9 cellular contexts compared by ENCODE assay signal in genomic region chr22:39252461-39253391, GRCh38. TPM values are rescaled to one million over a fixed set of nuclear protein-coding genes. Genes with fewer than 3 reads are reported as not detected.
DNase-seq lines count a peak whose midpoint lies in the region; ATAC-seq and TF ChIP-seq lines count a peak whose summit lies in the region.
"Had no signal": no experiment of that assay in that cellular context is flagged by ENCODE, and none has a peak within 500 bp of the region (broad histone marks: within the 10 kb centered on the region; RNA-seq: fewer than 3 reads in every experiment).

No MANE protein-coding gene starts in this region.

- H3K4me1 ChIP-seq in heart right ventricle (peaks cover 27 to 59% (median 42%) of the 10 kb centered on the region in 9 donors), right cardiac atrium (ENCODE audit: control insufficient read depth, insufficient read depth, low read length) (peaks cover 18% of the 10 kb centered on the region), thyroid gland (peaks cover 9 to 38% of the 10 kb centered on the region in 2 donors)

- no peaks in the 10 kb centered on the region for H3K36me3 ChIP-seq in heart right ventricle
- H3K36me3 ChIP-seq in thyroid gland: no peaks in the 10 kb centered on the region

- no peak for TF ChIP-seq POLR2A in thyroid gland (IDR thresholded peaks at IDR 0.05)

- TF ChIP-seq CTCF in heart right ventricle (IDR thresholded peaks at IDR 0.05): no peak
- no peak for TF ChIP-seq CTCF in thyroid gland (IDR thresholded peaks at IDR 0.05)

- peaks cover 29% of the 10 kb centered on the region for H3K27me3 Mint-ChIP-seq in activated CD4-positive, alpha-beta memory T cell treated with anti-CD3 and anti-CD28 coated beads, Interleukin-2, amount 10 ng/mL, durations not matched to agents 7 days and 5 days

- H3K36me3 Mint-ChIP-seq in activated CD4-positive, alpha-beta memory T cell treated with anti-CD3 and anti-CD28 coated beads, Interleukin-2, amount 10 ng/mL, durations not matched to agents 7 days and 5 days (ENCODE audit: low read depth): no peaks in the 10 kb centered on the region

- intact Hi-C loops in heart right ventricle (cut with DNase I) (no loop called here), Right ventricle myocardium superior (cut with DNase I) (no loop called here), right cardiac atrium (cut with DNase I) (no loop called here), thyroid gland (cut with DNase I) (no loop called here)

- H3K9me3 ChIP-seq in heart right ventricle (no peaks in the 10 kb centered on the region), right cardiac atrium (ENCODE audit: control insufficient read depth, low read length) (no peaks in the 10 kb centered on the region), thyroid gland (no peaks in the 10 kb centered on the region)

- 25 to 27% methylated on average over 21 of the region's 21 CpGs for WGBS in heart right ventricle, 2 donors
- 27% methylated on average over 21 of the region's 21 CpGs for WGBS in right cardiac atrium
- WGBS in thyroid gland, 2 donors: 24 to 30% methylated on average over 15 to 21 of the region's 21 CpGs

- no peaks in the 10 kb centered on the region for H3K9me3 Mint-ChIP-seq in activated CD4-positive, alpha-beta memory T cell treated with anti-CD3 and anti-CD28 coated beads, Interleukin-2, amount 10 ng/mL, durations not matched to agents 7 days and 5 days
- H3K9me3 Mint-ChIP-seq: nephron had no signal

- ATAC-seq in heart right ventricle: no peak
- ATAC-seq in Right ventricle myocardium superior (ENCODE audit: poor library complexity): no peak
- ATAC-seq in right cardiac atrium: peak in 1 of 2 donors; percentile 0

- H3K4me1 Mint-ChIP-seq in activated CD4-positive, alpha-beta memory T cell treated with anti-CD3 and anti-CD28 coated beads, Interleukin-2, amount 10 ng/mL, durations not matched to agents 7 days and 5 days: peaks cover 29% of the 10 kb centered on the region

- H3K4me3 ChIP-seq in heart right ventricle: peak overlapping the region in 1 of 10 donors; percentile 10
- no peak overlapping the region for H3K4me3 ChIP-seq in right cardiac atrium (ENCODE audit: low read length)
- H3K4me3 ChIP-seq in thyroid gland (replicated peaks in 1 of 3): no peak overlapping the region

- H3K27ac Mint-ChIP-seq in activated CD4-positive, alpha-beta memory T cell treated with anti-CD3 and anti-CD28 coated beads, Interleukin-2, amount 10 ng/mL, durations not matched to agents 7 days and 5 days: peak overlapping the region; percentile 56
- H3K27ac Mint-ChIP-seq: nephron had no signal

- DNase-seq in heart right ventricle (no peak), Right ventricle myocardium superior (no peak), right cardiac atrium (no peak), thyroid gland (no peak), NCI-H2081 treated with DMSO at 0.1 percent for 48 hours (lab: John Stamatoyannopoulos, UW) (no peak), NCI-H510A treated with DMSO at 0.1 percent for 48 hours (lab: John Stamatoyannopoulos, UW) (no peak)
- no peak for DNase-seq in activated CD4-positive, alpha-beta memory T cell treated with anti-CD3 and anti-CD28 coated beads, Interleukin-2, amount 10 ng/mL, durations not matched to agents 7 days and 5 days
- no peak for DNase-seq in activated CD4-positive, alpha-beta T cell treated with anti-CD3 and anti-CD28 coated beads, Interleukin-2, amount 50 U/mL, for 1 hour

- H3K27me3 ChIP-seq in heart right ventricle (peaks cover 0 to 28% (median 0%) of the 10 kb centered on the region in 7 donors), right cardiac atrium (ENCODE audit: control insufficient read depth, insufficient read depth) (no peaks in the 10 kb centered on the region), thyroid gland (no peaks in the 10 kb centered on the region)

- CTCF ChIA-PET in activated CD4-positive, alpha-beta memory T cell treated with anti-CD3 and anti-CD28 coated beads, Interleukin-2, amount 10 ng/mL, durations not matched to agents 7 days and 5 days (lab: Charles Lee): interaction anchor here (1.2 kb wide), 1 partner anchor 62 kb away, joined by 3 read pairs; no protein-coding TSS in a partner anchor

- no peak overlapping the region for H3K4me3 Mint-ChIP-seq in activated CD4-positive, alpha-beta memory T cell treated with anti-CD3 and anti-CD28 coated beads, Interleukin-2, amount 10 ng/mL, durations not matched to agents 7 days and 5 days
- H3K4me3 Mint-ChIP-seq: nephron had no signal

- POLR2A ChIA-PET in activated CD4-positive, alpha-beta memory T cell treated with anti-CD3 and anti-CD28 coated beads, Interleukin-2, amount 10 ng/mL, durations not matched to agents 7 days and 5 days (lab: Charles Lee): interaction anchor here (0.6 to 1.6 kb wide), 3 partner anchors 8 to 232 kb away, joined by 4 to 5 read pairs (median 4); partner anchors contain the start of genes APOBEC3D and PDGFB

- H3K27ac ChIP-seq in heart right ventricle (peak overlapping the region in 9 of 10 donors; percentile 86 to 97 (median 89)), right cardiac atrium (ENCODE audit: low read length) (peak overlapping the region; percentile 31), thyroid gland (peak overlapping the region in 2 of 3 donors; percentile 46 to 58)

RNA-seq across cellular contexts. Expression of gene PDGFB, which starts 7.9 kb away (rescaled TPM):
- total RNA-seq in heart right ventricle: 10 to 100 TPM in 9 of 10 donors, 1 to 10 TPM in 1; 9.9 to 45.6 (median 18.5) TPM
- 10 to 100 TPM; 14.5 to 19.1 TPM for polyA plus RNA-seq in heart right ventricle
- total RNA-seq in Right ventricle myocardium superior: 16.2 TPM
- total RNA-seq in activated CD4-positive, alpha-beta memory T cell treated with anti-CD3 and anti-CD28 coated beads, Interleukin-2, amount 10 ng/mL, durations not matched to agents 7 days and 5 days: 1 to 10 TPM; 6.4 to 6.5 TPM
- total RNA-seq in right cardiac atrium: 10 to 100 TPM in 3 of 4 donors, 1 to 10 TPM in 1; 9.3 to 82.1 (median 20.6) TPM
- 15.4 TPM for polyA plus RNA-seq in right cardiac atrium
- 10 to 100 TPM in 1 of 4 donors, 1 to 10 TPM in 3; 3.6 to 10.5 (median 3.9) TPM for total RNA-seq in thyroid gland

Comparison
In these comparisons a context has a peak if more than half of its experiments do, and no peak if none do; other contexts are left out.
1. H3K27ac ChIP-seq: peak in every context shown above with its lines; median percentile 89 in heart right ventricle; 52 in thyroid gland; 31 in right cardiac atrium.